8 cellular contexts compared by ENCODE assay signal in the genomic region with DNA sequence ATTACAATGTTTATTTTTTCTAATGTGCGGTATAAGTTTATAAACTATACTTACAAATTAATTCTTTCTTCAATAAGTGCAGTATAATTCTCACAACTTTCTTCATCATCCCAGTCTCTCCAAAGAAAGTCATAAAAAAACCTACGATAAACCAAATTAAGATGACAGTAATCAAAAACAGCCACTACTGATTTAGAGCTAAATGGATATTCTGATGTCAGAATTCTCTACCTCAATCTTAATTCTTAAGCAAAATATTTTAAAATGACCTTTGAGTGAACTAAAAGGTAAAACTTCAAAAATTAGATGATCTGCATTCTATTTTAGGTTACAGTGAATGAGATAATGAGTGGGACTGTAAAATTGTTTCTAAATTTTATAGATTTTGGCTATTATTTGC. TPM values are rescaled to one million over a fixed set of nuclear protein-coding genes. Genes with fewer than 3 reads are reported as not detected.
"Had no signal": no experiment of that assay in that cellular context is flagged by ENCODE, and none has a peak within 500 bp of the region (broad histone marks: within the 10 kb centered on the region; RNA-seq: fewer than 3 reads in every experiment).

No MANE protein-coding gene starts in this region.

- H3K4me3 ChIP-seq: GM12878 had no signal

- ATAC-seq: GM12878 had no signal

- DNase-seq: GDM1, GF-D8 had no signal

- FAIRE-seq: GM12878, GM12891, GM12892, GM18507, GM19239 had no signal

RNA-seq across cellular contexts. Expression of a gene that starts 13.6 kb away (rescaled TPM):
- total RNA-seq: G401, GM12878 had no signal
- polyA plus RNA-seq: GM12878 had no signal
